Comparison of ENCODE assay signal across 8 cellular contexts in genomic region chr2:74391209-74391579, GRCh38. TPM values are rescaled to one million over a fixed set of nuclear protein-coding genes. Genes with fewer than 3 reads are reported as not detected.
A peak's percentile ranks its signal among the peaks of the same experiment; 100 is the strongest.
DNase-seq lines count a peak whose midpoint lies in the region; ATAC-seq and TF ChIP-seq lines count a peak whose summit lies in the region.

No MANE protein-coding gene starts in this region.

- no peak for TF ChIP-seq CTCF in AG04450 (IDR thresholded peaks at IDR 0.05; ENCODE audit: low read depth, low read length)
- TF ChIP-seq CTCF in IMR-90 (conservative IDR thresholded peaks at IDR 0.05; ENCODE audit: low read depth, low read length), result no peak
- TF ChIP-seq CTCF in adrenal gland (IDR thresholded peaks at IDR 0.05), result no peak

- H3K9me1 ChIP-seq in IMR-90 (ENCODE audit: insufficient read depth, low read length), result peaks cover 25% of the 10 kb centered on the region

- H2AK5ac ChIP-seq in IMR-90 (ENCODE audit: low read depth, low read length), result peak overlapping the region; percentile 27

- no peaks in the 10 kb centered on the region for H3K27me3 ChIP-seq in AG04450 (ENCODE audit: control insufficient read depth, insufficient read depth, low read length)
- H3K27me3 ChIP-seq in IMR-90 (ENCODE audit: control insufficient read depth, insufficient read depth, low read length), result peaks cover 3% of the 10 kb centered on the region; the same call in 1 of the 2 replicates
- no peaks in the 10 kb centered on the region for H3K27me3 ChIP-seq in adrenal gland

- peak overlapping the region; percentile 92 for H3K4me3 ChIP-seq in AG04450 (ENCODE audit: low read depth, low read length)
- peak overlapping the region; percentile 83 for H3K4me3 ChIP-seq in IMR-90 (ENCODE audit: insufficient read depth, low read depth, low read length)
- H3K4me3 ChIP-seq in adrenal gland, result peak overlapping the region in 3 of 4 donors; percentile 2 to 85 (median 78)

- H4K5ac ChIP-seq in IMR-90 (ENCODE audit: low read depth, low read length), result peak overlapping the region; percentile 35; the same call in 1 of the 2 replicates

- peaks cover 20 to 52% of the 10 kb centered on the region in 2 experiments; a peak in 3 of 4 replicates for H3K79me1 ChIP-seq in IMR-90 (ENCODE audit: low read depth in 1 of 2, low read length in 2 of 2)

- no TSS peak for BruUV-seq in IMR-90 (replicated peaks; lab: Mats Ljungman, UMichigan)

- H2BK15ac ChIP-seq in IMR-90 (ENCODE audit: low read depth, low read length), result no peak overlapping the region

- H3K27ac ChIP-seq in AG04450 (ENCODE audit: low read depth, low read length), result no peak overlapping the region
- H3K27ac ChIP-seq in IMR-90 (ENCODE audit: insufficient read depth, low read length), result peak overlapping the region; percentile 95
- peak overlapping the region in 3 of 5 donors; percentile 84 to 92 (median 88) for H3K27ac ChIP-seq in adrenal gland

- peak overlapping the region; percentile 92 for H3K9ac ChIP-seq in IMR-90 (ENCODE audit: low read depth, low read length)

- H3K4me1 Mint-ChIP-seq in stimulated activated naive B cell treated with anti-CD40 and anti-IgM and Interleukin-4, amounts not matched to agents 10 μg/mL and 1 μg/mL and 100 μg/mL, for 72 hours, result peaks cover 0 to 2% of the 10 kb centered on the region in 2 donors

- TF ChIP-seq POLR2A in IMR-90 (IDR thresholded peaks at IDR 0.05; ENCODE audit: low read depth, low read length) (no peak), adrenal gland (IDR thresholded peaks at IDR 0.05) (no peak)

- peak overlapping the region; percentile 95 for H2BK5ac ChIP-seq in IMR-90 (ENCODE audit: low read depth, low read length, poor library complexity, severe bottlenecking)

- peak overlapping the region; percentile 96 for H3K4me2 ChIP-seq in IMR-90 (ENCODE audit: low read depth, low read length)

- in situ Hi-C loops in IMR-90 (cut with MboI; ENCODE audit: low sequenced_read_pairs), result no loop called here

- H2AK9ac ChIP-seq in IMR-90 (replicated peaks; ENCODE audit: low read depth, low read length, poor library complexity), result peak overlapping the region; percentile 90

- no peak for TF ChIP-seq RAD21 in IMR-90 (IDR thresholded peaks at IDR 0.05; ENCODE audit: low read length)

- DNase-seq in AG04450 (ENCODE audit: low read depth, low spot score), result no peak
- peak; percentile 22 for DNase-seq in IMR-90
- peak in 2 of 7 donors; percentile 24 to 39 for DNase-seq in adrenal gland
- DNase-seq in iPS-NIHi7 (ENCODE audit: extremely low spot score), result peak; percentile 36
- DNase-seq in stimulated activated naive B cell treated with anti-CD40 and anti-IgM and Interleukin-4, amounts not matched to agents 10 μg/mL and 1 μg/mL and 100 μg/mL, for 72 hours, result no peak
- DNase-seq in globus pallidus (ENCODE audit: low spot score), result no peak
- no peak for DNase-seq in NCI-H526 treated with DMSO at 0.1 percent for 48 hours (lab: John Stamatoyannopoulos, UW)

- H4K20me1 ChIP-seq in IMR-90 (ENCODE audit: insufficient read depth, low read length), result peaks cover 31% of the 10 kb centered on the region

- CTCF ChIA-PET in AG04450 (lab: Charles Lee) (interaction anchor here (0.5 to 3.0 kb wide), 20 partner anchors 9 to 300 kb away, joined by 3 to 36 read pairs (median 4); partner anchors contain the start of gene INO80B), IMR-90 (lab: Yijun Ruan, JAX) (interaction anchor here (0.6 to 1.5 kb wide), 9 partner anchors 8 to 141 kb away, joined by 3 to 7 read pairs (median 4); partner anchors contain the start of gene DCTN1)

- no peak overlapping the region for H2BK120ac ChIP-seq in IMR-90 (ENCODE audit: low read depth, low read length)

- peak overlapping the region; percentile 97 for H2AFZ ChIP-seq in IMR-90 (replicated peaks; ENCODE audit: low read length, poor library complexity)

- dilution Hi-C loops in IMR-90 (cut with HindIII; ENCODE audit: low sequenced_read_pairs, unreplicated experiment), result no loop called here

- POLR2A ChIA-PET in AG04450 (lab: Yijun Ruan, JAX), result interaction anchor here (0.5 to 1.9 kb wide), 9 partner anchors 8 to 213 kb away, joined by 3 to 7 read pairs (median 4); partner anchors contain the start of genes C2orf81, DCTN1, MOB1A and MTHFD2
- POLR2A ChIA-PET in IMR-90 (lab: Charles Lee; ENCODE audit: unreplicated experiment), result interaction anchor here (0.6 kb wide), 1 partner anchor 10 kb away, joined by 3 read pairs; no protein-coding TSS in a partner anchor

- H3K14ac ChIP-seq in IMR-90 (replicated peaks; ENCODE audit: low read depth, low read length), result peak overlapping the region; percentile 91

- peak overlapping the region; percentile 86 for H3K27ac Mint-ChIP-seq in stimulated activated naive B cell treated with anti-CD40 and anti-IgM and Interleukin-4, amounts not matched to agents 10 μg/mL and 1 μg/mL and 100 μg/mL, for 72 hours

- peak overlapping the region; percentile 76 for H3K56ac ChIP-seq in IMR-90 (ENCODE audit: extremely low read depth, insufficient read depth, low read length)

- peak overlapping the region; percentile 96 to 97 for H3K4me3 Mint-ChIP-seq in stimulated activated naive B cell treated with anti-CD40 and anti-IgM and Interleukin-4, amounts not matched to agents 10 μg/mL and 1 μg/mL and 100 μg/mL, for 72 hours

- intact Hi-C loops in IMR-90 (cut with micrococcal nuclease), result loop anchor here (5.0 to 10.0 kb wide), 2 partner anchors 59 to 466 kb away; partner anchors contain the start of gene DGUOK
- intact Hi-C loops in adrenal gland (cut with DNase I), result loop anchor here (10.0 kb wide), 2 partner anchors 56 to 136 kb away; no protein-coding TSS in a partner anchor

- peak; percentile 6 for ATAC-seq in GM18868 (IDR thresholded peaks at IDR 0.05; ENCODE audit: unreplicated experiment)
- peak; percentile 38; the same call in 1 of the 2 replicates for ATAC-seq in IMR-90 (ENCODE audit: low read depth)
- ATAC-seq in stimulated activated naive B cell treated with anti-CD40 and anti-IgM and Interleukin-4, amounts not matched to agents 10 μg/mL and 1 μg/mL and 100 μg/mL, for 72 hours (replicated peaks), result peak in 1 of 2 donors; percentile 32

- H2BK20ac ChIP-seq in IMR-90 (ENCODE audit: low read depth, low read length), result no peak overlapping the region

- H3K4me1 ChIP-seq in IMR-90 (ENCODE audit: control insufficient read depth, insufficient read depth, low read length), result peaks cover 9% of the 10 kb centered on the region
- H3K4me1 ChIP-seq in adrenal gland (replicated peaks in 1 of 2), result peaks cover 20 to 43% of the 10 kb centered on the region in 2 donors

- H3K9me3 Mint-ChIP-seq in stimulated activated naive B cell treated with anti-CD40 and anti-IgM and Interleukin-4, amounts not matched to agents 10 μg/mL and 1 μg/mL and 100 μg/mL, for 72 hours, result no peaks in the 10 kb centered on the region

- peak overlapping the region; percentile 74 for H3K4ac ChIP-seq in IMR-90 (ENCODE audit: low read depth, low read length)

- H3K36me3 ChIP-seq in IMR-90 (ENCODE audit: control insufficient read depth, insufficient read depth, low read length), result no peaks in the 10 kb centered on the region
- H3K36me3 ChIP-seq in adrenal gland (replicated peaks in 1 of 2), result no peaks in the 10 kb centered on the region

- peaks cover 0 to 2% of the 10 kb centered on the region in 2 donors for H3K36me3 Mint-ChIP-seq in stimulated activated naive B cell treated with anti-CD40 and anti-IgM and Interleukin-4, amounts not matched to agents 10 μg/mL and 1 μg/mL and 100 μg/mL, for 72 hours

- no peak overlapping the region for H3K18ac ChIP-seq in IMR-90 (ENCODE audit: low read depth, low read length)

- peak overlapping the region; percentile 71; the same call in 1 of the 2 replicates for H4K91ac ChIP-seq in IMR-90 (ENCODE audit: insufficient read depth, low read depth, low read length)

- H3K27me3 Mint-ChIP-seq in stimulated activated naive B cell treated with anti-CD40 and anti-IgM and Interleukin-4, amounts not matched to agents 10 μg/mL and 1 μg/mL and 100 μg/mL, for 72 hours, result peaks cover 4 to 5% of the 10 kb centered on the region in 2 donors

- peak overlapping the region; percentile 61 to 97 for H4K8ac ChIP-seq in IMR-90 (ENCODE audit: low read depth in 2 of 2, low read length in 2 of 2)

- WGBS in IMR-90 (ENCODE audit: extremely low coverage in 2 of 2, insufficient read length in 1 of 2), 2 experiments, result 0% methylated on average over 4 of the region's 11 CpGs; no CpG with 5 or more reads in 1 of the 2 experiments
- WGBS in adrenal gland, 4 donors, result 0 to 1% (median 0%) methylated on average over 3 to 11 of the region's 11 CpGs

- H3K23ac ChIP-seq in IMR-90 (ENCODE audit: low read depth, low read length), result peak overlapping the region; percentile 98

- no peaks in the 10 kb centered on the region for H3K9me3 ChIP-seq in AG04450 (ENCODE audit: control insufficient read depth, insufficient read depth, low read length)
- no peaks in the 10 kb centered on the region for H3K9me3 ChIP-seq in IMR-90 (ENCODE audit: control insufficient read depth, insufficient read depth, low read length)
- no peaks in the 10 kb centered on the region for H3K9me3 ChIP-seq in adrenal gland (replicated peaks in 1 of 3)

RNA-seq across cellular contexts. Expression of gene DCTN1, which starts 11.1 kb away (rescaled TPM):
- 147 and 188 TPM in 2 replicates for polyA plus RNA-seq in AG04450 (2011; rRNA removed)
- polyA minus RNA-seq in AG04450 (2011; rRNA and poly(A)+ RNA removed), result 266 and 405 TPM in 2 replicates
- total RNA-seq in IMR-90 (2012; rRNA removed), result 204 and 229 TPM in 2 replicates
- polyA plus RNA-seq in IMR-90 (2012; rRNA removed), result 136 and 149 TPM in 2 replicates
- polyA plus RNA-seq in IMR-90 (2012; cell fraction: cytosol; rRNA removed), result 84.0 and 132 TPM in 2 replicates
- 133 and 209 TPM in 2 replicates for polyA plus RNA-seq in IMR-90 (2012; cell fraction: nucleus; rRNA removed; ENCODE audit: low replicate concordance)
- 100 to 1,000 TPM; 106 to 188 (median 146) TPM for total RNA-seq in adrenal gland
- 100 to 1,000 TPM; 142 to 258 (median 212) TPM for polyA plus RNA-seq in adrenal gland

RNA-seq across cellular contexts. Expression of gene C2orf81, which starts 30.2 kb away (rescaled TPM):
- 0.16 TPM in 2 replicates for polyA plus RNA-seq in AG04450 (2011; rRNA removed)
- 0.17 and 0.32 TPM in 2 replicates for polyA minus RNA-seq in AG04450 (2011; rRNA and poly(A)+ RNA removed)
- total RNA-seq in IMR-90 (2012; rRNA removed), result under 0.01 and 0.18 TPM in 2 replicates
- polyA plus RNA-seq in IMR-90 (2012; rRNA removed), result 0.26 and 0.74 TPM in 2 replicates
- polyA plus RNA-seq in IMR-90 (2012; cell fraction: cytosol; rRNA removed), result 0.55 and 0.91 TPM in 2 replicates
- 0.39 and 0.88 TPM in 2 replicates for polyA plus RNA-seq in IMR-90 (2012; cell fraction: nucleus; rRNA removed; ENCODE audit: low replicate concordance)
- 1 to 10 TPM in 5 of 8 donors, under 1 TPM in 3; 0.36 to 4.7 (median 1.8) TPM for total RNA-seq in adrenal gland
- polyA plus RNA-seq in adrenal gland, result 1 to 10 TPM in 2 of 3 donors, under 1 TPM in 1; 0.46 to 7.1 (median 4.5) TPM

RNA-seq across cellular contexts. Expression of gene WDR54, which starts 30.3 kb away (rescaled TPM):
- 14.5 and 19.5 TPM in 2 replicates for polyA plus RNA-seq in AG04450 (2011; rRNA removed)
- polyA minus RNA-seq in AG04450 (2011; rRNA and poly(A)+ RNA removed), result 30.9 and 35.1 TPM in 2 replicates
- total RNA-seq in IMR-90 (2012; rRNA removed), result 43.6 and 57.2 TPM in 2 replicates
- polyA plus RNA-seq in IMR-90 (2012; rRNA removed), result 47.2 and 47.9 TPM in 2 replicates
- polyA plus RNA-seq in IMR-90 (2012; cell fraction: cytosol; rRNA removed), result 39.3 and 56.6 TPM in 2 replicates
- polyA plus RNA-seq in IMR-90 (2012; cell fraction: nucleus; rRNA removed; ENCODE audit: low replicate concordance), result 28.5 and 62.3 TPM in 2 replicates
- total RNA-seq in adrenal gland, result 10 to 100 TPM in 6 of 8 donors, 1 to 10 TPM in 2; 7.5 to 23.9 (median 16.1) TPM
- polyA plus RNA-seq in adrenal gland, result 10 to 100 TPM in 2 of 3 donors, 1 to 10 TPM in 1; 6.4 to 20.2 (median 14.4) TPM

RNA-seq across cellular contexts. Expression of gene SLC4A5, which starts 48.0 kb away (rescaled TPM):
- polyA plus RNA-seq in AG04450 (2011; rRNA removed), result 0.15 and 0.25 TPM in 2 replicates
- polyA minus RNA-seq in AG04450 (2011; rRNA and poly(A)+ RNA removed), result not detected in 2 replicates
- 0.18 TPM in 1 of 2 replicates, not detected in the other for total RNA-seq in IMR-90 (2012; rRNA removed)
- 0.20 and 0.22 TPM in 2 replicates for polyA plus RNA-seq in IMR-90 (2012; rRNA removed)
- polyA plus RNA-seq in IMR-90 (2012; cell fraction: cytosol; rRNA removed), result 0.03 TPM in 1 of 2 replicates, not detected in the other
- 0.50 TPM in 2 replicates for polyA plus RNA-seq in IMR-90 (2012; cell fraction: nucleus; rRNA removed; ENCODE audit: low replicate concordance)
- total RNA-seq in adrenal gland, result 1 to 10 TPM in 1 of 8 donors, under 1 TPM in 6, not detected in 1; 0.14 to 1.3 (median 0.74) TPM
- 1 to 10 TPM in 1 of 3 donors, under 1 TPM in 2; 0.51 to 2.7 (median 0.71) TPM for polyA plus RNA-seq in adrenal gland

RNA-seq across cellular contexts. Expression of gene RTKN, which starts 50.5 kb away (rescaled TPM):
- polyA plus RNA-seq in AG04450 (2011; rRNA removed) (12.6 and 12.7 TPM in 2 replicates), IMR-90 (2012; rRNA removed) (19.7 and 22.3 TPM in 2 replicates), adrenal gland (10 to 100 TPM in 2 of 3 donors, 1 to 10 TPM in 1; 7.4 to 35.6 (median 17.3) TPM)
- polyA minus RNA-seq in AG04450 (2011; rRNA and poly(A)+ RNA removed), result 13.4 and 20.7 TPM in 2 replicates
- total RNA-seq in IMR-90 (2012; rRNA removed) (9.4 and 11.1 TPM in 2 replicates), adrenal gland (10 to 100 TPM in 7 of 8 donors, 1 to 10 TPM in 1; 9.7 to 21.2 (median 14.1) TPM)
- polyA plus RNA-seq in IMR-90 (2012; cell fraction: cytosol; rRNA removed), result 12.9 and 13.5 TPM in 2 replicates
- polyA plus RNA-seq in IMR-90 (2012; cell fraction: nucleus; rRNA removed; ENCODE audit: low replicate concordance), result 92.0 and 105 TPM in 2 replicates

Comparison
In these comparisons a context has a peak if more than half of its experiments do, and no peak if none do; other contexts are left out.
1. DNase-seq: peak in IMR-90 (single experiment) and iPS-NIHi7 (single experiment); none in AG04450 (single experiment), stimulated activated naive B cell treated with anti-CD40 and anti-IgM and Interleukin-4, amounts not matched to agents 10 μg/mL and 1 μg/mL and 100 μg/mL, for 72 hours (single experiment), globus pallidus (single experiment) and NCI-H526 treated with DMSO at 0.1 percent for 48 hours (single experiment).
2. Peak in every context shown above with its lines, with median percentiles within 50 percentile points of each other: H3K4me3 ChIP-seq.